In the genomic region with DNA sequence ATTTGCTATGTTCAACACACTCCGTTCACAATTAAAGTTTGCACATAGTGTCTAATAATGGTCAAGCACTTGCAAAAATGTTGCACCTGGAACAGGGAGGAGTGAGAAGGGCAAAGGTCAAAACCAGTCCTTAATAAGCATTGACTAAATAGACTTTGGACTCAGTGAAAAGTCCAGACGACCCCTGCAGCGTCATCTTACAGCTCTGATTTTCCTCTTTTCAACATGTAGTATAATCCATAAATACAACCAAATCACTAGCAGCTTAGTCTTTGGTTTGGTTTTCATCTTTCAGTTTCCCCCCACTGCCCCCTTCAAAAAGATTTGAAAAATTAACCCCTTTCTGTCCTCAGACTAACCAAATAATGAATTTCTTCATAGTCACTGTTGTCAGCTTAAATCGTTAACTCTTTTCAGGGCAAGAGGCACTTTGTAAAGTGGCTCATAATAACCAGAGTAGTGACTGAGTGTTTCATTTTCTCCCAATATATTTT, we compare ENCODE assay signal across 11 cellular contexts.
DNase-seq lines count a peak whose midpoint lies in the region; ATAC-seq and TF ChIP-seq lines count a peak whose summit lies in the region.
"Had no signal": no experiment of that assay in that cellular context is flagged by ENCODE, and none has a peak within 500 bp of the region (broad histone marks: within the 10 kb centered on the region; RNA-seq: fewer than 3 reads in every experiment).

No MANE protein-coding gene starts in this region.

- TF ChIP-seq CTCF in progenitor cell of endocrine pancreas (IDR thresholded peaks at IDR 0.05; ENCODE audit: unreplicated experiment): no peak

- no peak overlapping the region for H3K27ac Mint-ChIP-seq in activated CD4-positive, alpha-beta T cell treated with anti-CD3 and anti-CD28 coated beads for 36 hours
- H3K27ac Mint-ChIP-seq in activated CD4-positive, alpha-beta T cell treated with anti-CD3 and anti-CD28 coated beads, Interleukin-2, amount 10 ng/mL, durations not matched to agents 7 days and 5 days: no peak overlapping the region
- H3K27ac Mint-ChIP-seq in activated naive CD8-positive, alpha-beta T cell treated with anti-CD3 and anti-CD28 coated beads, Interleukin-2, amount 10 ng/mL, durations not matched to agents 7 days and 5 days: peak overlapping the region; percentile 22
- H3K27ac Mint-ChIP-seq in progenitor cell of endocrine pancreas: peak overlapping the region; percentile 22

- CTCF ChIA-PET in activated CD4-positive, alpha-beta T cell treated with anti-CD3 and anti-CD28 coated beads for 36 hours (lab: Charles Lee): interaction anchor here (0.8 to 2.6 kb wide), 4 partner anchors 8 to 244 kb away, joined by 3 to 10 read pairs (median 3); no protein-coding TSS in a partner anchor
- CTCF ChIA-PET in activated CD4-positive, alpha-beta T cell treated with anti-CD3 and anti-CD28 coated beads, Interleukin-2, amount 10 ng/mL, durations not matched to agents 7 days and 5 days (lab: Charles Lee): interaction anchor here (0.8 to 1.3 kb wide), 2 partner anchors 10 to 157 kb away, joined by 3 read pairs; no protein-coding TSS in a partner anchor

- H3K27me3 Mint-ChIP-seq in activated CD4-positive, alpha-beta T cell treated with anti-CD3 and anti-CD28 coated beads for 36 hours: no peaks in the 10 kb centered on the region
- H3K27me3 Mint-ChIP-seq in activated CD4-positive, alpha-beta T cell treated with anti-CD3 and anti-CD28 coated beads, Interleukin-2, amount 10 ng/mL, durations not matched to agents 7 days and 5 days: no peaks in the 10 kb centered on the region
- H3K27me3 Mint-ChIP-seq in activated naive CD8-positive, alpha-beta T cell treated with anti-CD3 and anti-CD28 coated beads, Interleukin-2, amount 10 ng/mL, durations not matched to agents 7 days and 5 days: no peaks in the 10 kb centered on the region
- no peaks in the 10 kb centered on the region for H3K27me3 Mint-ChIP-seq in progenitor cell of endocrine pancreas

- no peak for ATAC-seq in activated CD4-positive, alpha-beta T cell treated with anti-CD3 and anti-CD28 coated beads for 36 hours
- ATAC-seq in HG02943 (IDR thresholded peaks at IDR 0.05; ENCODE audit: low read depth, unreplicated experiment) (peak; percentile 44), GM21360 (IDR thresholded peaks at IDR 0.05; ENCODE audit: unreplicated experiment) (no peak), GM21529 (IDR thresholded peaks at IDR 0.05; ENCODE audit: unreplicated experiment) (no peak)
- no peak for ATAC-seq in activated naive CD8-positive, alpha-beta T cell treated with anti-CD3 and anti-CD28 coated beads, Interleukin-2, amount 10 ng/mL, durations not matched to agents 7 days and 5 days (ENCODE audit: low read depth)

- H3K36me3 Mint-ChIP-seq in activated CD4-positive, alpha-beta T cell treated with anti-CD3 and anti-CD28 coated beads for 36 hours (ENCODE audit: low read depth): peaks cover 2% of the 10 kb centered on the region
- H3K36me3 Mint-ChIP-seq in activated CD4-positive, alpha-beta T cell treated with anti-CD3 and anti-CD28 coated beads, Interleukin-2, amount 10 ng/mL, durations not matched to agents 7 days and 5 days (ENCODE audit: low read depth): peaks cover 36% of the 10 kb centered on the region
- peaks cover 29% of the 10 kb centered on the region for H3K36me3 Mint-ChIP-seq in activated naive CD8-positive, alpha-beta T cell treated with anti-CD3 and anti-CD28 coated beads, Interleukin-2, amount 10 ng/mL, durations not matched to agents 7 days and 5 days
- no peaks in the 10 kb centered on the region for H3K36me3 Mint-ChIP-seq in progenitor cell of endocrine pancreas (ENCODE audit: insufficient read depth)

- intact Hi-C loops in activated CD4-positive, alpha-beta T cell treated with anti-CD3 and anti-CD28 coated beads for 36 hours (cut with DNase I, micrococcal nuclease): loop anchor here in 1 of 2 experiments (10.0 kb wide), 1 partner anchor 404 kb away; no protein-coding TSS in a partner anchor

- peaks cover 54% of the 10 kb centered on the region for H3K4me1 Mint-ChIP-seq in activated CD4-positive, alpha-beta T cell treated with anti-CD3 and anti-CD28 coated beads for 36 hours
- peaks cover 58% of the 10 kb centered on the region for H3K4me1 Mint-ChIP-seq in activated CD4-positive, alpha-beta T cell treated with anti-CD3 and anti-CD28 coated beads, Interleukin-2, amount 10 ng/mL, durations not matched to agents 7 days and 5 days
- H3K4me1 Mint-ChIP-seq in activated naive CD8-positive, alpha-beta T cell treated with anti-CD3 and anti-CD28 coated beads, Interleukin-2, amount 10 ng/mL, durations not matched to agents 7 days and 5 days: peaks cover 50% of the 10 kb centered on the region
- H3K4me1 Mint-ChIP-seq in progenitor cell of endocrine pancreas (ENCODE audit: low read depth): peaks cover 2% of the 10 kb centered on the region

- no peak for DNase-seq in activated CD4-positive, alpha-beta T cell treated with anti-CD3 and anti-CD28 coated beads for 36 hours
- no peak for DNase-seq in activated CD4-positive, alpha-beta T cell treated with anti-CD3 and anti-CD28 coated beads, Interleukin-2, amount 10 ng/mL, durations not matched to agents 7 days and 5 days
- no peak for DNase-seq in activated naive CD8-positive, alpha-beta T cell treated with anti-CD3 and anti-CD28 coated beads, Interleukin-2, amount 10 ng/mL, durations not matched to agents 7 days and 5 days
- DNase-seq in progenitor cell of endocrine pancreas (ENCODE audit: low spot score, unreplicated experiment): no peak
- DNase-seq in DMS114 treated with DMSO at 0.1 percent for 48 hours (lab: John Stamatoyannopoulos, UW; ENCODE audit: unreplicated experiment): no peak
- DNase-seq: GM23248, NCI-H2171 treated with DMSO at 0.1 percent for 48 hours, pancreas had no signal

- H3K4me3 Mint-ChIP-seq in activated CD4-positive, alpha-beta T cell treated with anti-CD3 and anti-CD28 coated beads for 36 hours: peak overlapping the region; percentile 45
- no peak overlapping the region for H3K4me3 Mint-ChIP-seq in activated CD4-positive, alpha-beta T cell treated with anti-CD3 and anti-CD28 coated beads, Interleukin-2, amount 10 ng/mL, durations not matched to agents 7 days and 5 days
- peak overlapping the region; percentile 65 for H3K4me3 Mint-ChIP-seq in activated naive CD8-positive, alpha-beta T cell treated with anti-CD3 and anti-CD28 coated beads, Interleukin-2, amount 10 ng/mL, durations not matched to agents 7 days and 5 days
- no peak overlapping the region for H3K4me3 Mint-ChIP-seq in progenitor cell of endocrine pancreas (ENCODE audit: low read depth)

- no peaks in the 10 kb centered on the region for H3K9me3 Mint-ChIP-seq in activated CD4-positive, alpha-beta T cell treated with anti-CD3 and anti-CD28 coated beads for 36 hours (ENCODE audit: low read depth)
- H3K9me3 Mint-ChIP-seq in activated CD4-positive, alpha-beta T cell treated with anti-CD3 and anti-CD28 coated beads, Interleukin-2, amount 10 ng/mL, durations not matched to agents 7 days and 5 days: no peaks in the 10 kb centered on the region
- H3K9me3 Mint-ChIP-seq in activated naive CD8-positive, alpha-beta T cell treated with anti-CD3 and anti-CD28 coated beads, Interleukin-2, amount 10 ng/mL, durations not matched to agents 7 days and 5 days: no peaks in the 10 kb centered on the region
- no peaks in the 10 kb centered on the region for H3K9me3 Mint-ChIP-seq in progenitor cell of endocrine pancreas (ENCODE audit: low read depth)

- POLR2A ChIA-PET in activated CD4-positive, alpha-beta T cell treated with anti-CD3 and anti-CD28 coated beads for 36 hours (lab: Charles Lee): interaction anchor here (0.6 kb wide), 1 partner anchor 199 kb away, joined by 3 read pairs; no protein-coding TSS in a partner anchor
- POLR2A ChIA-PET in activated CD4-positive, alpha-beta T cell treated with anti-CD3 and anti-CD28 coated beads, Interleukin-2, amount 10 ng/mL, durations not matched to agents 7 days and 5 days (lab: Charles Lee): interaction anchor here (0.6 kb wide), 1 partner anchor 156 kb away, joined by 4 read pairs; no protein-coding TSS in a partner anchor
- POLR2A ChIA-PET in activated naive CD8-positive, alpha-beta T cell treated with anti-CD3 and anti-CD28 coated beads, Interleukin-2, amount 10 ng/mL, durations not matched to agents 7 days and 5 days (lab: Charles Lee): interaction anchor here (1.0 kb wide), 1 partner anchor 113 kb away, joined by 3 read pairs; no protein-coding TSS in a partner anchor

Comparison
In these comparisons a context has a peak if more than half of its experiments do, and no peak if none do; other contexts are left out.
1. H3K4me3 Mint-ChIP-seq: peak in activated CD4-positive, alpha-beta T cell treated with anti-CD3 and anti-CD28 coated beads for 36 hours (single experiment) and activated naive CD8-positive, alpha-beta T cell treated with anti-CD3 and anti-CD28 coated beads, Interleukin-2, amount 10 ng/mL, durations not matched to agents 7 days and 5 days (single experiment); none in activated CD4-positive, alpha-beta T cell treated with anti-CD3 and anti-CD28 coated beads, Interleukin-2, amount 10 ng/mL, durations not matched to agents 7 days and 5 days (single experiment) and progenitor cell of endocrine pancreas (single experiment).
2. H3K27ac Mint-ChIP-seq: peak in activated naive CD8-positive, alpha-beta T cell treated with anti-CD3 and anti-CD28 coated beads, Interleukin-2, amount 10 ng/mL, durations not matched to agents 7 days and 5 days (single experiment) and progenitor cell of endocrine pancreas (single experiment); none in activated CD4-positive, alpha-beta T cell treated with anti-CD3 and anti-CD28 coated beads for 36 hours (single experiment) and activated CD4-positive, alpha-beta T cell treated with anti-CD3 and anti-CD28 coated beads, Interleukin-2, amount 10 ng/mL, durations not matched to agents 7 days and 5 days (single experiment).